8 cellular contexts compared by ENCODE assay signal in the genomic region with DNA sequence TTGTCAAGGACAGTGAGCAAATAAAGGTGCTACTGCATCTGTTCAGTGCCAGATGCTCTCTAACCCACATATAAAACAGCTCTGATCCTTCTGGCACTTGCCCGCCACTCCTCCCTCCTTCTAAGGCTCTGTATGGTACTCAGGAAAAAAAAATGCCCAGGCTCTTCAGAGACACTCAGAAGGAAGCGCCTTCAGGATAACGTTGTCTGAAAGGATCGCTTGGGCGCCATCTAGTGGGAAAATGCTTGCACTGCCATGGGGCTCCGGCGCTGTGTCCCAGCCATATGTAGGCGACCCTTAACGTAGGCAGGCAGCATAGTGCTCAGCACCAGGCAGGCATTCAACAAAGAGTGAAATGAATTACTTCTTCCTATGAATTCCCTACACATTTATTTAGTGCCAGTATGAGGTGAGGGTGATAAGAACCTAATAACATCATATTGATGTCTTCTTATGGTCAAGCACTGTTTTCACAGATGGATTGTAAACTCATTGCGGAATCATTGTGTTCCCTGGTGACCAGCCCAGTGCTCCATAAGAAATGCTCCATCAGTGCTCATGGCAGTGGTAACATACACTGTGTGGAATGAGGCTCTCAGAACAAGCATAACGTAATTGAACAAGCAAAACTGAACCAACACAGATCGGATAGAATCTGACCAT. TPM values are rescaled to one million over a fixed set of nuclear protein-coding genes. Genes with fewer than 3 reads are reported as not detected.
DNase-seq lines count a peak whose midpoint lies in the region; ATAC-seq, FAIRE-seq and TF ChIP-seq lines count a peak whose summit lies in the region.

No MANE protein-coding gene starts in this region.

- H3K36me3 ChIP-seq in MG63 (no peaks in the 10 kb centered on the region), SJCRH30 (no peaks in the 10 kb centered on the region), pancreas (no peaks in the 10 kb centered on the region), transverse colon (no peaks in the 10 kb centered on the region)

- H3K9me3 ChIP-seq in MG63 (peaks cover 31% of the 10 kb centered on the region), SJCRH30 (replicated peaks) (no peaks in the 10 kb centered on the region), pancreas (no peaks in the 10 kb centered on the region), transverse colon (peaks cover 0 to 6% of the 10 kb centered on the region in 2 donors)

- FAIRE-seq in pancreas (lab: Jason Lieb, UNC): no peak

- ATAC-seq in pancreas: peak; percentile 85 to 94 (median 92)

- no peak for TF ChIP-seq EP300 in transverse colon (IDR thresholded peaks at IDR 0.05; ENCODE audit: low read depth)

- intact Hi-C loops in pancreas (cut with DNase I): no loop called here
- intact Hi-C loops in transverse colon (cut with DNase I; ENCODE audit: low total_unique reads): no loop called here

- in situ Hi-C loops in transverse colon (cut with MboI; ENCODE audit: low pct_ligation_motif_present in 1 of 4, low pct_unique_long_range_greater_than_20kb in 1 of 4, low sequenced_read_pairs in 3 of 4): no loop called here

- TF ChIP-seq POLR2A in transverse colon (IDR thresholded peaks at IDR 0.05): no peak

- H3K27ac ChIP-seq in SJCRH30 (no peak overlapping the region), pancreas (no peak overlapping the region), transverse colon (no peak overlapping the region)

- DNase-seq in ELR (ENCODE audit: low read depth) (peak; percentile 92), GOT3 (lab: John Stamatoyannopoulos, UW) (peak; percentile 35), MG63 (peak; percentile 73), SJCRH30 (peak; percentile 66 to 86), germinal center (ENCODE audit: low spot score) (peak; percentile 61), pancreas (peak; percentile 45 to 87 (median 64)), transverse colon (peak; percentile 76)
- DNase-seq in activated gamma-delta T cell treated with anti-CD3 and anti-CD28 coated beads, Interleukin-2, amount 50 U/mL, for 16 hours (ENCODE audit: low read depth): peak; percentile 57

- H3K4me1 ChIP-seq in SJCRH30 (no peaks in the 10 kb centered on the region), pancreas (peaks cover 5 to 10% (median 6%) of the 10 kb centered on the region in 3 donors), transverse colon (peaks cover 0 to 5% (median 0%) of the 10 kb centered on the region in 4 donors)

- TF ChIP-seq CTCF in pancreas (IDR thresholded peaks at IDR 0.05) (peak; percentile 70 to 92 (median 86)), transverse colon (IDR thresholded peaks at IDR 0.05) (peak; percentile 66 to 94 (median 92))

- H3K27me3 ChIP-seq in MG63: no peaks in the 10 kb centered on the region
- H3K27me3 ChIP-seq in SJCRH30: no peaks in the 10 kb centered on the region
- H3K27me3 ChIP-seq in pancreas: no peaks in the 10 kb centered on the region
- H3K27me3 ChIP-seq in transverse colon: peaks cover 5% of the 10 kb centered on the region

- 10 to 13% methylated on average over 12 of the region's 12 CpGs for WGBS in pancreas, 2 donors
- 17 to 45% methylated on average over 4 to 12 of the region's 12 CpGs for WGBS in transverse colon (ENCODE audit: low coverage in 1 of 2), 2 donors

- no peak overlapping the region for H3K4me3 ChIP-seq in MG63
- H3K4me3 ChIP-seq in SJCRH30: no peak overlapping the region
- no peak overlapping the region for H3K4me3 ChIP-seq in pancreas
- H3K4me3 ChIP-seq in transverse colon: no peak overlapping the region

RNA-seq across cellular contexts. Expression of gene PAMR1, which starts 39.6 kb away (rescaled TPM):
- total RNA-seq in MG63 (2014; rRNA removed; shearing (Covaris generic); ENCODE audit: low replicate concordance): not detected in 2 replicates
- total RNA-seq in SJCRH30 (2014; rRNA removed; shearing (Covaris generic)): 1.5 and 2.3 TPM in 2 replicates
- 1 to 10 TPM in 4 of 6 donors, under 1 TPM in 2; 0.81 to 4.8 (median 1.9) TPM for total RNA-seq in pancreas
- 1 to 10 TPM in 1 of 2 donors, under 1 TPM in 1; 0.42 to 1.3 TPM for polyA plus RNA-seq in pancreas
- 10 to 100 TPM in 2 of 4 donors, 1 to 10 TPM in 2; 4.0 to 13.5 (median 10.4) TPM for total RNA-seq in transverse colon

Comparison
In these comparisons a context has a peak if more than half of its experiments do, and no peak if none do; other contexts are left out.
1. DNase-seq: peak in every context shown above with its lines; median percentile 92 in ELR; 76 in SJCRH30; 76 in transverse colon; 73 in MG63; 64 in pancreas; 61 in germinal center; 57 in activated gamma-delta T cell treated with anti-CD3 and anti-CD28 coated beads, Interleukin-2, amount 50 U/mL, for 16 hours; 35 in GOT3.